ENCODE assay signal across 22 cellular contexts in the genomic region with DNA sequence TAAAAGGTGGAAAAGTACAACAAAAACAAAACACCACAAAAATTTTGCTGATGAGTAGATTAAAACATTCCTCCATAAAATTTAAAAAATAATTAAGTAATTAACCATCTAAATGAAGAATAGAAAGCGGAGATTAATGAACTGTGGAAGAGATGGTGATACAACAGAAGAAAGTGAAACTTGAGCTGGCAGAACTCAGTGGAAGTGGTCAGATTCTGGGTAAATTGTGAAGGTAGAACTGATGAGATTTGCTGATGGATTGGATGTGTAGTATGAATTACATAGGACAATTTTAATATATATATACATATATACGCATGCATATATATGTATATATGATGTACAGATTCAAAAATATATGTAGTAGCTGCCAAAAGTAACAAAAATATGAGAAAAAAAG.
DNase-seq lines count a peak whose midpoint lies in the region; ATAC-seq lines count a peak whose summit lies in the region.
"Had no signal": no experiment of that assay in that cellular context is flagged by ENCODE, and none has a peak within 500 bp of the region (broad histone marks: within the 10 kb centered on the region; RNA-seq: fewer than 3 reads in every experiment).

No MANE protein-coding gene starts in this region.

- no peaks in the 10 kb centered on the region for H3K36me3 Mint-ChIP-seq in stimulated activated memory B cell treated with anti-CD40 and anti-IgM and Interleukin-4, amounts not matched to agents 10 μg/mL and 1 μg/mL and 100 μg/mL, for 72 hours
- no peaks in the 10 kb centered on the region for H3K36me3 Mint-ChIP-seq in activated CD4-positive, alpha-beta memory T cell treated with anti-CD3 and anti-CD28 coated beads for 36 hours
- H3K36me3 Mint-ChIP-seq: CD4-positive, CD25-positive, alpha-beta regulatory T cell; T-cell had no signal

- intact Hi-C loops in activated CD4-positive, alpha-beta memory T cell treated with anti-CD3 and anti-CD28 coated beads for 36 hours (cut with micrococcal nuclease), result no loop called here

- H3K9me3 Mint-ChIP-seq in stimulated activated memory B cell treated with anti-CD40 and anti-IgM and Interleukin-4, amounts not matched to agents 10 μg/mL and 1 μg/mL and 100 μg/mL, for 72 hours, result no peaks in the 10 kb centered on the region
- H3K9me3 Mint-ChIP-seq in activated CD4-positive, alpha-beta memory T cell treated with anti-CD3 and anti-CD28 coated beads for 36 hours, result no peaks in the 10 kb centered on the region
- H3K9me3 Mint-ChIP-seq: CD4-positive, CD25-positive, alpha-beta regulatory T cell; T-cell had no signal

- CTCF ChIA-PET in activated CD4-positive, alpha-beta memory T cell treated with anti-CD3 and anti-CD28 coated beads for 36 hours (lab: Charles Lee), result no interaction called here

- H3K27me3 Mint-ChIP-seq in stimulated activated memory B cell treated with anti-CD40 and anti-IgM and Interleukin-4, amounts not matched to agents 10 μg/mL and 1 μg/mL and 100 μg/mL, for 72 hours, result no peaks in the 10 kb centered on the region
- no peaks in the 10 kb centered on the region for H3K27me3 Mint-ChIP-seq in activated CD4-positive, alpha-beta memory T cell treated with anti-CD3 and anti-CD28 coated beads for 36 hours
- H3K27me3 Mint-ChIP-seq: CD4-positive, CD25-positive, alpha-beta regulatory T cell had no signal

- DNase-seq in activated CD4-positive, alpha-beta memory T cell treated with anti-CD3 and anti-CD28 coated beads for 36 hours, result no peak
- DNase-seq in HUDEP-2 (lab: John Stamatoyannopoulos, UW; ENCODE audit: unreplicated experiment in 76 of 76) (no peak), putamen (ENCODE audit: low spot score) (no peak)
- DNase-seq: BE2C; CD4-positive, CD25-positive, alpha-beta regulatory T cell; EL; GF-D8; H7; NCI-H1105; NCI-H146; NCI-H2029 treated with DMSO at 0.1 percent for 48 hours; NCI-H226; NCI-H524; NCI-H774; OCI-M1; SJCRH30; T-cell had no signal

- ATAC-seq in GM18517 (IDR thresholded peaks at IDR 0.05; ENCODE audit: unreplicated experiment) (peak; percentile 55), GM19351 (IDR thresholded peaks at IDR 0.05; ENCODE audit: unreplicated experiment) (peak; percentile 55), HG03175 (IDR thresholded peaks at IDR 0.05; ENCODE audit: unreplicated experiment) (peak; percentile 75), GM21423 (IDR thresholded peaks at IDR 0.05; ENCODE audit: unreplicated experiment) (no peak)
- no peak for ATAC-seq in stimulated activated memory B cell treated with anti-CD40 and anti-IgM and Interleukin-4, amounts not matched to agents 10 μg/mL and 1 μg/mL and 100 μg/mL, for 72 hours
- ATAC-seq: T-cell had no signal

- POLR2A ChIA-PET in activated CD4-positive, alpha-beta memory T cell treated with anti-CD3 and anti-CD28 coated beads for 36 hours (lab: Charles Lee), result no interaction called here

- H3K4me3 Mint-ChIP-seq in stimulated activated memory B cell treated with anti-CD40 and anti-IgM and Interleukin-4, amounts not matched to agents 10 μg/mL and 1 μg/mL and 100 μg/mL, for 72 hours, result no peak overlapping the region
- no peak overlapping the region for H3K4me3 Mint-ChIP-seq in activated CD4-positive, alpha-beta memory T cell treated with anti-CD3 and anti-CD28 coated beads for 36 hours
- H3K4me3 Mint-ChIP-seq: CD4-positive, CD25-positive, alpha-beta regulatory T cell; T-cell had no signal

- peaks cover 14% of the 10 kb centered on the region for H3K4me1 Mint-ChIP-seq in stimulated activated memory B cell treated with anti-CD40 and anti-IgM and Interleukin-4, amounts not matched to agents 10 μg/mL and 1 μg/mL and 100 μg/mL, for 72 hours
- H3K4me1 Mint-ChIP-seq in activated CD4-positive, alpha-beta memory T cell treated with anti-CD3 and anti-CD28 coated beads for 36 hours (ENCODE audit: low read depth), result no peaks in the 10 kb centered on the region
- H3K4me1 Mint-ChIP-seq: T-cell had no signal

- H3K27ac Mint-ChIP-seq in stimulated activated memory B cell treated with anti-CD40 and anti-IgM and Interleukin-4, amounts not matched to agents 10 μg/mL and 1 μg/mL and 100 μg/mL, for 72 hours, result peak overlapping the region; percentile 51
- no peak overlapping the region for H3K27ac Mint-ChIP-seq in activated CD4-positive, alpha-beta memory T cell treated with anti-CD3 and anti-CD28 coated beads for 36 hours
- H3K27ac Mint-ChIP-seq: CD4-positive, CD25-positive, alpha-beta regulatory T cell; T-cell had no signal

Comparison
In these comparisons a context has a peak if more than half of its experiments do, and no peak if none do; other contexts are left out.
1. ATAC-seq: peak in GM18517 (single experiment), GM19351 (single experiment) and HG03175 (single experiment); none in stimulated activated memory B cell treated with anti-CD40 and anti-IgM and Interleukin-4, amounts not matched to agents 10 μg/mL and 1 μg/mL and 100 μg/mL, for 72 hours (single experiment) and GM21423 (single experiment).